In genomic region chr12:1920971-1921370, GRCh38 we compare ENCODE assay signal across 11 cellular contexts. TPM values are rescaled to one million over a fixed set of nuclear protein-coding genes. Genes with fewer than 3 reads are reported as not detected.
A peak's percentile ranks its signal among the peaks of the same experiment; 100 is the strongest.
DNase-seq lines count a peak whose midpoint lies in the region; ATAC-seq, FAIRE-seq and TF ChIP-seq lines count a peak whose summit lies in the region.
"Had no signal": no experiment of that assay in that cellular context is flagged by ENCODE, and none has a peak within 500 bp of the region (broad histone marks: within the 10 kb centered on the region; RNA-seq: fewer than 3 reads in every experiment).

No MANE protein-coding gene starts in this region.

- H3K4me1 ChIP-seq in GM12878 (ENCODE audit: control insufficient read depth, insufficient read depth, low read length) (peaks cover 8% of the 10 kb centered on the region; the same call in 1 of the 2 replicates), neutrophil (ENCODE audit: control insufficient read depth in 1 of 2, insufficient read depth in 1 of 2, low read depth in 1 of 2, low read length in 1 of 2) (peaks cover 45 to 53% of the 10 kb centered on the region in 2 experiments)

- no peak for TF ChIP-seq POLR2A in GM12878 (IDR thresholded peaks at IDR 0.05; ENCODE audit: low read depth, low read length)

- no peak for TF ChIP-seq CTCF in HL-60 (IDR thresholded peaks at IDR 0.05; ENCODE audit: insufficient read depth, low read length)
- TF ChIP-seq CTCF in GM12878 (IDR thresholded peaks at IDR 0.05 in 2 of 3, conservative IDR thresholded peaks at IDR 0.05 in 1 of 3; ENCODE audit: control insufficient read depth in 2 of 3, extremely low read depth in 1 of 3, insufficient read depth in 1 of 3, low read depth in 3 of 3, low read length in 3 of 3): no peak
- TF ChIP-seq CTCF in neutrophil (IDR thresholded peaks at IDR 0.05): peak; percentile 46

- H3K27ac ChIP-seq in HL-60 (replicated peaks): peak overlapping the region; percentile 64
- H3K27ac ChIP-seq in GM12878 (ENCODE audit: control insufficient read depth, insufficient read depth): no peak overlapping the region
- H3K27ac ChIP-seq in neutrophil: peak overlapping the region; percentile 74
- H3K27ac ChIP-seq: brain microvascular endothelial cell, epithelial cell of prostate had no signal

- H3K27me3 ChIP-seq in HL-60 (ENCODE audit: insufficient read depth, poor library complexity, severe bottlenecking) (no peaks in the 10 kb centered on the region), GM12878 (replicated peaks in 1 of 2; ENCODE audit: control insufficient read depth in 2 of 2, insufficient read depth in 2 of 2, low read length in 1 of 2) (peaks cover 0 to 6% of the 10 kb centered on the region in 2 experiments; a peak in 2 of 4 replicates), neutrophil (peaks cover 4% of the 10 kb centered on the region)

- TF ChIP-seq RAD21 in GM12878 (IDR thresholded peaks at IDR 0.05; ENCODE audit: insufficient read depth, low read depth, low read length): no peak

- SMC1A ChIA-PET in GM12878 (lab: Charles Lee; ENCODE audit: uncharacterized antibody, unreplicated experiment): interaction anchor here (1.7 kb wide), 1 partner anchor 19 kb away, joined by 4 read pairs; no protein-coding TSS in a partner anchor

- no peak for TF ChIP-seq EP300 in GM12878 (IDR thresholded peaks at IDR 0.05; ENCODE audit: borderline replicate concordance in 1 of 2, control insufficient read depth in 1 of 2, low read depth in 2 of 2, low read length in 2 of 2)

- H3K4me3 ChIP-seq in HL-60 (replicated peaks; ENCODE audit: insufficient read depth, low read length) (no peak overlapping the region), GM12878 (no peak overlapping the region), neutrophil (ENCODE audit: low read depth in 1 of 2, low read length in 1 of 2) (peak overlapping the region; percentile 16 to 42)

- ATAC-seq in GM12878 (no peak), HG03565 (IDR thresholded peaks at IDR 0.05; ENCODE audit: unreplicated experiment) (no peak), GM19452 (IDR thresholded peaks at IDR 0.05; ENCODE audit: unreplicated experiment) (no peak)

- POLR2A ChIA-PET in GM12878 (lab: Charles Lee): no interaction called here

- H2AFZ ChIP-seq in GM12878 (ENCODE audit: control insufficient read depth, low read depth, low read length): no peak overlapping the region

- H3K9me3 ChIP-seq in GM12878 (replicated peaks; ENCODE audit: control insufficient read depth, insufficient read depth, low read length) (no peaks in the 10 kb centered on the region; the same call in 2 of the 3 replicates), neutrophil (no peaks in the 10 kb centered on the region)

- DNase-seq in D341Med (ENCODE audit: low spot score) (peak; percentile 19), HL-60 (ENCODE audit: low read depth in 1 of 2, low spot score in 1 of 2) (peak in 1 of 2 experiments; percentile 83), GM12878 (ENCODE audit: low read depth, low spot score) (no peak), middle frontal gyrus (ENCODE audit: extremely low spot score, low spot score) (no peak)
- DNase-seq: brain microvascular endothelial cell, DMS79, T-helper 1 cell had no signal

- WGBS in GM12878 (ENCODE audit: insufficient coverage, insufficient replicate concordance, low lambda C conversion rate, missing lambda C conversion rate): 32% methylated on average over 17 of the region's 17 CpGs

- H3K36me3 ChIP-seq in GM12878 (ENCODE audit: control insufficient read depth in 2 of 2, insufficient read depth in 2 of 2, low read length in 1 of 2) (no peaks in the 10 kb centered on the region), neutrophil (peaks cover 9% of the 10 kb centered on the region)
- H3K36me3 ChIP-seq: brain microvascular endothelial cell had no signal

- BruUV-seq in GM12878 (replicated peaks; lab: Mats Ljungman, UMichigan): no TSS peak

- intact Hi-C loops in GM12878 (cut with micrococcal nuclease; ENCODE audit: unreplicated experiment): no loop called here

- H3K9ac ChIP-seq in GM12878 (ENCODE audit: control insufficient read depth, insufficient read depth, low read length): no peak overlapping the region

- in situ Hi-C loops in GM12878 (cut with MboI): no loop called here

- H4K20me1 ChIP-seq in GM12878 (ENCODE audit: control insufficient read depth, insufficient read depth): no peaks in the 10 kb centered on the region

- CTCF ChIA-PET in GM12878 (lab: Yijun Ruan, JAX): interaction anchor here (3.2 kb wide), 1 partner anchor 19 kb away, joined by 12 read pairs; no protein-coding TSS in a partner anchor

- H3K4me2 ChIP-seq in GM12878 (ENCODE audit: control insufficient read depth, insufficient read depth): no peak overlapping the region

- RAD21 ChIA-PET in GM12878 (lab: Charles Lee; ENCODE audit: unreplicated experiment): no interaction called here

- no peaks in the 10 kb centered on the region for H3K79me2 ChIP-seq in GM12878 (ENCODE audit: control insufficient read depth, insufficient read depth, low read length)

- FAIRE-seq in GM12878 (lab: Jason Lieb, UNC): no peak

TF ChIP-seq in GM12878, 131 proteins besides CTCF, POLR2A, EP300 and RAD21:
- TF ChIP-seq SPI1 (IDR thresholded peaks at IDR 0.05; ENCODE audit: borderline replicate concordance, insufficient read depth, low read depth, low read length) (peak; percentile 10; the same call in 1 of the 2 replicates), ZNF207 (IDR thresholded peaks at IDR 0.05; ENCODE audit: borderline replicate concordance) (no peak), BCL11A (IDR thresholded peaks at IDR 0.05; ENCODE audit: low read depth, low read length) (no peak)

RNA-seq across cellular contexts. Expression of gene CACNA2D4, which starts 2.5 kb away (rescaled TPM):
- total RNA-seq in GM12878 (2013; cell fraction: nucleolus; rRNA removed): 1.5 and 2.8 TPM in 2 replicates
- total RNA-seq in GM12878 (2014; rRNA removed) (0.73 and 0.76 TPM in 2 replicates), GM12878 (2014; rRNA removed; fragmentation: Illumina TruSeq; extraction: Trizol) (0.49 and 0.51 TPM in 2 replicates), GM12878 (2021) (0.64 and 1.1 TPM in 2 replicates)
- polyA plus RNA-seq in GM12878 (2011; ENCODE audit: low read depth): 0.25 TPM
- polyA plus RNA-seq in GM12878 (2011; rRNA removed) (0.94 and 1.0 TPM in 2 replicates), GM12878 (2014; fragmentation: Illumina TruSeq; extraction: Trizol) (0.44 and 0.50 TPM in 2 replicates), GM12878 (2014; fragmentation: Nextera tagmentation; extraction: Ambion mirVana) (under 1 TPM; 0.03 to 0.20 TPM), GM12878 (2014; rRNA removed) (0.86 and 1.2 TPM in 2 replicates), GM12878 (2016; fragmentation: Nextera tagmentation; extraction: Ambion mirVana) (1 to 10 TPM in 1 of 2 experiments, under 1 TPM in 1; 0.66 to 1.0 TPM)
- polyA plus RNA-seq in GM12878 (2011; cell fraction: cytosol; rRNA removed): 0.75 and 1.9 TPM in 2 replicates
- polyA plus RNA-seq in GM12878 (2011; cell fraction: nucleus; rRNA removed): 3.9 and 5.4 TPM in 2 replicates
- polyA plus RNA-seq in GM12878 (2012): 0.49 and 0.91 TPM in 2 replicates
- polyA minus RNA-seq in GM12878 (2011; rRNA and poly(A)+ RNA removed): 1.1 and 1.4 TPM in 2 replicates
- polyA minus RNA-seq in GM12878 (2011; cell fraction: cytosol; rRNA and poly(A)+ RNA removed): not detected in 2 replicates
- 2.7 and 3.2 TPM in 2 replicates for polyA minus RNA-seq in GM12878 (2011; cell fraction: nucleus; rRNA and poly(A)+ RNA removed)

Comparison
In these comparisons a context has a peak if more than half of its experiments do, and no peak if none do; other contexts are left out.
1. H3K4me3 ChIP-seq: peak in neutrophil (2 of 2); none in HL-60 (single experiment) and GM12878 (single experiment).